ENCODE assay signal across 24 cellular contexts in the genomic region with DNA sequence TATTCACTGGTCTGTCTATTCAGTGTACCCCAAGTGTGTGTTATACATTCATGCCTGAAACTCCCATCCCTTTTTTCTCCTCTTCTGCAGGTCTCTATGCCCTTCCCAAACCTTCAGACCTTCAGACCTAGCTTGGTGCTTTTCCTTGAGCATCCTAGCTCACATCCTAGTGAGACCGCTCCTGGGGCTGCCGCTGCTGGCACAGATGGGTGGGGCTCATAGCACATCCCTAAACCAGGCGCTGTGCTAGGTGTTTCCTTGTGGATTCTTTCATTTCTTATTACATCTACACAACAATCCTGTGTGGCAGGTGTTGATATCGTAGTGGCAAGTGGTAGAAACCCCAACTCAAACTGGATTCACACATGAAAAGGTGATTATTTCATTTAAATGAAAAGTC. TPM values are rescaled to one million over a fixed set of nuclear protein-coding genes. Genes with fewer than 3 reads are reported as not detected.
DNase-seq lines count a peak whose midpoint lies in the region; ATAC-seq and TF ChIP-seq lines count a peak whose summit lies in the region.
"Had no signal": no experiment of that assay in that cellular context is flagged by ENCODE, and none has a peak within 500 bp of the region (broad histone marks: within the 10 kb centered on the region; RNA-seq: fewer than 3 reads in every experiment).

No MANE protein-coding gene starts in this region.

- H3K4me2 ChIP-seq in PC-9 (peak overlapping the region; percentile 61), trophoblast cell (ENCODE audit: low read length) (peak overlapping the region; percentile 9)

- H4K91ac ChIP-seq in trophoblast cell (ENCODE audit: low read depth, low read length) = peak overlapping the region; percentile 95

- peak overlapping the region; percentile 93 for H2BK120ac ChIP-seq in trophoblast cell (ENCODE audit: insufficient read depth, low read length, poor library complexity)

- no peaks in the 10 kb centered on the region for H3K9me2 ChIP-seq in PC-9 (ENCODE audit: insufficient read depth)

- H3K9me3 ChIP-seq in PC-9 (ENCODE audit: insufficient read depth, low read depth) (peaks cover 8% of the 10 kb centered on the region), esophagus muscularis mucosa (no peaks in the 10 kb centered on the region), trophoblast cell (ENCODE audit: insufficient read depth, low read depth, low read length) (no peaks in the 10 kb centered on the region), ascending aorta (no peaks in the 10 kb centered on the region)
- H3K9me3 ChIP-seq: neutrophil, tibial artery had no signal

- peaks cover 18% of the 10 kb centered on the region for H3K79me1 ChIP-seq in trophoblast cell (ENCODE audit: low read length)

- no peaks in the 10 kb centered on the region for H3K79me2 ChIP-seq in ACC112 (ENCODE audit: control insufficient read depth, insufficient read depth, low read length, unreplicated experiment)
- no peaks in the 10 kb centered on the region for H3K79me2 ChIP-seq in PC-9 (ENCODE audit: low read depth)
- H3K79me2 ChIP-seq in trophoblast cell (ENCODE audit: control insufficient read depth, insufficient read depth, low read length, poor library complexity) = no peaks in the 10 kb centered on the region

- BruUV-seq in PC-9 (replicated peaks; lab: Mats Ljungman, UMichigan) = no TSS peak

- peak overlapping the region; percentile 47; the same call in 1 of the 2 replicates for H3K4me3 ChIP-seq in ACC112 (ENCODE audit: low read depth, low read length)
- no peak overlapping the region for H3K4me3 ChIP-seq in PC-9
- no peak overlapping the region for H3K4me3 ChIP-seq in esophagus muscularis mucosa
- H3K4me3 ChIP-seq in trophoblast cell (ENCODE audit: low read depth, low read length) = no peak overlapping the region
- no peak overlapping the region for H3K4me3 ChIP-seq in ascending aorta
- H3K4me3 ChIP-seq: BLaER1 treated with 17β-estradiol and CSF1 and Interleukin-3, amounts not matched to agents 10 nM and 100 nM; MG63; tibial artery had no signal

- peak overlapping the region; percentile 96 for H2BK12ac ChIP-seq in trophoblast cell (ENCODE audit: low read length)

- H3K23ac ChIP-seq in trophoblast cell (ENCODE audit: low read length) = no peak overlapping the region

- ATAC-seq in GM21717 (IDR thresholded peaks at IDR 0.05; ENCODE audit: unreplicated experiment) (no peak), esophagus mucosa (no peak)
- ATAC-seq: activated CD4-positive, CD25-positive, alpha-beta regulatory T cell treated with anti-CD3 and anti-CD28 coated beads, Interleukin-2, amount 50 U/mL, for 24 hours; activated CD8-positive, alpha-beta T cell treated with anti-CD3 and anti-CD28 coated beads for 36 hours; T-helper 17 cell had no signal

- intact Hi-C loops in PC-9 (cut with micrococcal nuclease; ENCODE audit: unreplicated experiment) (loop anchor here (1.0 to 5.0 kb wide), 5 partner anchors 43 to 535 kb away; a partner anchor contains a TSS), esophagus muscularis mucosa (cut with DNase I) (no loop called here), ascending aorta (cut with DNase I) (no loop called here)

- H3K27ac ChIP-seq in ACC112 (ENCODE audit: low read depth, low read length) (peak overlapping the region; percentile 91), PC-9 (peak overlapping the region; percentile 78), esophagus muscularis mucosa (replicated peaks in 1 of 4) (no peak overlapping the region), trophoblast cell (ENCODE audit: low read depth, low read length) (peak overlapping the region; percentile 80), ascending aorta (no peak overlapping the region)
- H3K27ac ChIP-seq: BLaER1 treated with 17β-estradiol and CSF1 and Interleukin-3, amounts not matched to agents 10 nM and 100 nM; neutrophil; tibial artery had no signal

- 95% methylated on average over 4 of the region's 4 CpGs for WGBS in esophagus muscularis mucosa
- no CpG with 5 or more reads among the region's 4 CpGs for WGBS in trophoblast cell (ENCODE audit: extremely low coverage, insufficient coverage, insufficient read length)

- peak overlapping the region; percentile 85 for H2AFZ ChIP-seq in ACC112 (ENCODE audit: low read length, unreplicated experiment)
- H2AFZ ChIP-seq in PC-9 = no peak overlapping the region
- no peak overlapping the region for H2AFZ ChIP-seq in trophoblast cell (ENCODE audit: insufficient read depth, low read length, poor library complexity)

- TF ChIP-seq CTCF in PC-9 (conservative IDR thresholded peaks at IDR 0.05) (no peak), esophagus muscularis mucosa (IDR thresholded peaks at IDR 0.05) (no peak), ascending aorta (IDR thresholded peaks at IDR 0.05) (no peak)

- H2AK5ac ChIP-seq in trophoblast cell (ENCODE audit: low read length) = peak overlapping the region; percentile 90

- POLR2A ChIA-PET in PC-9 (lab: Charles Lee; ENCODE audit: unreplicated experiment) = interaction anchor here (0.6 kb wide), 1 partner anchor 39 kb away, joined by 10 read pairs; no protein-coding TSS in a partner anchor

- H3F3A ChIP-seq in PC-9 (ENCODE audit: insufficient read depth, low read depth) = peaks cover 59% of the 10 kb centered on the region

- H3K14ac ChIP-seq in trophoblast cell (ENCODE audit: low read length) = peak overlapping the region; percentile 73

- TF ChIP-seq POLR2A in esophagus muscularis mucosa (IDR thresholded peaks at IDR 0.05; ENCODE audit: low read depth) = no peak

- CTCF ChIA-PET in PC-9 (lab: Charles Lee) = no interaction called here

- H3K18ac ChIP-seq in trophoblast cell (ENCODE audit: low read length) = peak overlapping the region; percentile 79

- peak overlapping the region; percentile 72 for H3K4ac ChIP-seq in trophoblast cell (ENCODE audit: low read depth, low read length)

- peak overlapping the region; percentile 65 for H2BK5ac ChIP-seq in trophoblast cell (ENCODE audit: low read depth, low read length, poor library complexity)

- no peaks in the 10 kb centered on the region; the same call in 1 of the 2 replicates for H4K20me1 ChIP-seq in PC-9 (ENCODE audit: insufficient read depth)
- H4K20me1 ChIP-seq: BLaER1 treated with 17β-estradiol and CSF1 and Interleukin-3, amounts not matched to agents 10 nM and 100 nM had no signal

- TF ChIP-seq EP300 in esophagus muscularis mucosa (IDR thresholded peaks at IDR 0.05) = no peak

- H3K36me3 ChIP-seq in ACC112 (ENCODE audit: insufficient read depth, low read length) (no peaks in the 10 kb centered on the region), PC-9 (ENCODE audit: low read depth) (no peaks in the 10 kb centered on the region), esophagus muscularis mucosa (no peaks in the 10 kb centered on the region), trophoblast cell (ENCODE audit: control insufficient read depth in 1 of 2, insufficient read depth in 2 of 2, low read length in 2 of 2) (no peaks in the 10 kb centered on the region), ascending aorta (no peaks in the 10 kb centered on the region)
- H3K36me3 ChIP-seq: BLaER1 treated with 17β-estradiol and CSF1 and Interleukin-3, amounts not matched to agents 10 nM and 100 nM; MG63; neutrophil; tibial artery had no signal

- no peak overlapping the region for H3K9ac ChIP-seq in trophoblast cell (ENCODE audit: low read length)
- H3K9ac ChIP-seq: BLaER1 treated with 17β-estradiol and CSF1 and Interleukin-3, amounts not matched to agents 10 nM and 100 nM had no signal

- DNase-seq in PC-9 (no peak), esophagus muscularis mucosa (ENCODE audit: extremely low spot score) (peak; percentile 24), trophoblast cell (no peak), ascending aorta (ENCODE audit: low spot score in 2 of 2) (no peak)
- DNase-seq in activated naive CD4-positive, alpha-beta T cell treated with Interleukin-2 at 50 U/mL for 16 hours = no peak
- DNase-seq: activated CD8-positive, alpha-beta T cell treated with anti-CD3 and anti-CD28 coated beads for 36 hours; cerebellar nuclear complex; DND-41; left cardiac atrium; NCI-H2029; NCI-H526 treated with DMSO at 0.1 percent for 48 hours; T-helper 17 cell; tibial artery had no signal

- peaks cover 50% of the 10 kb centered on the region for H3K4me1 ChIP-seq in ACC112 (ENCODE audit: control insufficient read depth, insufficient read depth, low read length, unreplicated experiment)
- peaks cover 56% of the 10 kb centered on the region for H3K4me1 ChIP-seq in PC-9 (replicated peaks; ENCODE audit: insufficient read depth)
- H3K4me1 ChIP-seq in esophagus muscularis mucosa = peaks cover 0 to 8% (median 1%) of the 10 kb centered on the region in 4 donors
- H3K4me1 ChIP-seq in trophoblast cell (ENCODE audit: control insufficient read depth in 1 of 2, insufficient read depth in 2 of 2, low read length in 2 of 2) = peaks cover 20 to 29% of the 10 kb centered on the region in 2 experiments
- no peaks in the 10 kb centered on the region for H3K4me1 ChIP-seq in ascending aorta
- H3K4me1 ChIP-seq: BLaER1 treated with 17β-estradiol and CSF1 and Interleukin-3, amounts not matched to agents 10 nM and 100 nM had no signal

- H4K8ac ChIP-seq in trophoblast cell (ENCODE audit: low read depth, low read length) = peak overlapping the region; percentile 55

- H3K27me3 ChIP-seq in ACC112 (ENCODE audit: insufficient read depth, low read length) (no peaks in the 10 kb centered on the region), PC-9 (ENCODE audit: insufficient read depth, low read depth) (no peaks in the 10 kb centered on the region), esophagus muscularis mucosa (no peaks in the 10 kb centered on the region), trophoblast cell (ENCODE audit: insufficient read depth, low read length) (no peaks in the 10 kb centered on the region), ascending aorta (no peaks in the 10 kb centered on the region)
- H3K27me3 ChIP-seq: BLaER1 treated with 17β-estradiol and CSF1 and Interleukin-3, amounts not matched to agents 10 nM and 100 nM; MG63; neutrophil; tibial artery had no signal

- no peak overlapping the region for H4K12ac ChIP-seq in trophoblast cell (ENCODE audit: low read depth, low read length)

RNA-seq across cellular contexts. Expression of a gene that starts 43.2 kb away (rescaled TPM):
- total RNA-seq in PC-9 (2021) (64.9 and 71.6 TPM in 2 replicates), esophagus muscularis mucosa (under 1 TPM in 2 of 4 donors, not detected in 2; 0.42 to 0.65 TPM), ascending aorta (not detected), esophagus mucosa (0.92 TPM)
- polyA plus RNA-seq in trophoblast cell (2013) = 89.1 and 96.9 TPM in 2 replicates
- total RNA-seq: activated CD8-positive, alpha-beta T cell treated with anti-CD3 and anti-CD28 coated beads for 36 hours; activated T-helper 2 cell treated with anti-CD3 and anti-CD28 coated beads, Interferon-gamma antibody, Interleukin-2, Interleukin-4, amounts not matched to agents 10 μg/mL and 5 μg/mL and 100 μg/mL, durations not matched to agents 14 hours and 24 hours and 36 hours; HT1080; SK-MEL-5; skeletal muscle tissue; T-helper 17 cell had no signal

Comparison
In these comparisons a context has a peak if more than half of its experiments do, and no peak if none do; other contexts are left out.
1. H3K27ac ChIP-seq: peak in ACC112 (single experiment), PC-9 (single experiment) and trophoblast cell (single experiment); none in esophagus muscularis mucosa (0 of 4) and ascending aorta (0 of 2).
2. RNA of a gene that starts 43.2 kb away (total RNA-seq): 64.9 to 71.6 TPM in PC-9; 0.92 TPM in esophagus mucosa (single experiment), 0.42 to 0.65 TPM in esophagus muscularis mucosa and not detected in ascending aorta (single experiment); every median in the first group is over 10 times any median in the second.